In genomic region chr15:88756521-88756920, GRCh38 we compare ENCODE assay signal across 9 cellular contexts. TPM values are rescaled to one million over a fixed set of nuclear protein-coding genes. Genes with fewer than 3 reads are reported as not detected.
"Had no signal": no experiment of that assay in that cellular context is flagged by ENCODE, and none has a peak within 500 bp of the region (broad histone marks: within the 10 kb centered on the region; RNA-seq: fewer than 3 reads in every experiment).

No MANE protein-coding gene starts in this region.

- H3K27ac ChIP-seq: GM23248 had no signal

- H3K4me2 ChIP-seq: GM23338 had no signal

- H3K4me3 ChIP-seq: GM23248, GM23338, HAP-1 had no signal

- ATAC-seq: GM23338, HCT116 had no signal

- H2AFZ ChIP-seq: GM23248, GM23338 had no signal

- H3K9me3 ChIP-seq: HAP-1 had no signal

- H3K4me1 ChIP-seq: HAP-1 had no signal

- H3K36me3 ChIP-seq: HAP-1 had no signal

- DNase-seq: GM23248, GOT3, H7, H9, HCEC 1CT, HFFc6 had no signal

- H3K9ac ChIP-seq: GM23248 had no signal

RNA-seq across cellular contexts. Expression of gene ACAN, which starts 46.7 kb away (rescaled TPM):
- total RNA-seq: GM23248 had no signal
